In genomic region chr18:27005589-27005988, GRCh38 we compare ENCODE assay signal across 9 cellular contexts.
DNase-seq lines count a peak whose midpoint lies in the region; ATAC-seq, FAIRE-seq and TF ChIP-seq lines count a peak whose summit lies in the region.
"Had no signal": no experiment of that assay in that cellular context is flagged by ENCODE, and none has a peak within 500 bp of the region (broad histone marks: within the 10 kb centered on the region; RNA-seq: fewer than 3 reads in every experiment).

No MANE protein-coding gene starts in this region.

- H3K36me3 ChIP-seq in left ventricle myocardium inferior (no peaks in the 10 kb centered on the region), bronchial epithelial cell (ENCODE audit: control insufficient read depth, insufficient read depth, low read length) (no peaks in the 10 kb centered on the region)

- H3K4me1 ChIP-seq in left ventricle myocardium inferior: no peaks in the 10 kb centered on the region

- DNase-seq in left ventricle myocardium inferior (no peak), Right ventricle myocardium inferior (ENCODE audit: missing footprints) (no peak), HT1080 (ENCODE audit: low read depth) (peak; percentile 20), bronchial epithelial cell (ENCODE audit: low read depth) (peak; percentile 25), NCI-H2029 treated with DMSO at 0.1 percent for 48 hours (lab: John Stamatoyannopoulos, UW) (no peak), left colon (no peak)
- DNase-seq in stimulated activated CD4-positive, alpha-beta T cell treated with anti-CD3 and anti-CD28 coated beads, Interleukin-2, amount 100 ng/mL, for 24 hours: no peak

- no peak overlapping the region for H3K27ac ChIP-seq in left ventricle myocardium inferior (replicated peaks)
- H3K27ac ChIP-seq: skin epidermis had no signal

- TF ChIP-seq CTCF in left ventricle myocardium inferior (IDR thresholded peaks at IDR 0.05; ENCODE audit: borderline replicate concordance) (peak; percentile 49), bronchial epithelial cell (IDR thresholded peaks at IDR 0.05; ENCODE audit: insufficient read depth, low read length, severe bottlenecking) (peak; percentile 47)

- no peaks in the 10 kb centered on the region for H3K9me3 ChIP-seq in left ventricle myocardium inferior (replicated peaks)

- no peak for FAIRE-seq in bronchial epithelial cell (lab: Jason Lieb, UNC)

- no peaks in the 10 kb centered on the region for H3K27me3 ChIP-seq in left ventricle myocardium inferior (ENCODE audit: low read depth)
- H3K27me3 ChIP-seq in bronchial epithelial cell (ENCODE audit: control insufficient read depth, insufficient read depth, low read length): no peaks in the 10 kb centered on the region

- no peak overlapping the region for H3K4me3 ChIP-seq in left ventricle myocardium inferior
- H3K4me3 ChIP-seq in bronchial epithelial cell (ENCODE audit: low read depth, low read length): no peak overlapping the region
- H3K4me3 ChIP-seq: skin epidermis had no signal

- ATAC-seq in Right ventricle myocardium inferior (no peak), esophagus mucosa (no peak), left colon (no peak)

- intact Hi-C loops in left ventricle myocardium inferior (cut with micrococcal nuclease) (loop anchor here (10.0 kb wide), 1 partner anchor 191 kb away; no protein-coding TSS in a partner anchor), Right ventricle myocardium inferior (cut with DNase I) (no loop called here), left colon (cut with DNase I, micrococcal nuclease) (no loop called here)

Comparison
In these comparisons a context has a peak if more than half of its experiments do, and no peak if none do; other contexts are left out.
1. DNase-seq: peak in HT1080 (single experiment) and bronchial epithelial cell (single experiment); none in left ventricle myocardium inferior (single experiment), Right ventricle myocardium inferior (single experiment), stimulated activated CD4-positive, alpha-beta T cell treated with anti-CD3 and anti-CD28 coated beads, Interleukin-2, amount 100 ng/mL, for 24 hours (0 of 2), NCI-H2029 treated with DMSO at 0.1 percent for 48 hours (single experiment) and left colon (0 of 2).